16 cellular contexts compared by ENCODE assay signal in genomic region chr6:106170030-106170791, GRCh38.
"Had no signal": no experiment of that assay in that cellular context is flagged by ENCODE, and none has a peak within 500 bp of the region (broad histone marks: within the 10 kb centered on the region; RNA-seq: fewer than 3 reads in every experiment).

No MANE protein-coding gene starts in this region.

- H3K9me3 Mint-ChIP-seq: T-helper 1 cell treated with Interleukin-12 subunit alpha and Interleukin-12 subunit beta and Interleukin-4 antibody, amounts not matched to agents 30 μg/mL and 1 μg/mL, for 36 hours had no signal

- H3K27ac Mint-ChIP-seq: naive thymus-derived CD4-positive, alpha-beta T cell; T-helper 1 cell treated with Interleukin-12 subunit alpha and Interleukin-12 subunit beta and Interleukin-4 antibody, amounts not matched to agents 30 μg/mL and 1 μg/mL, for 36 hours; type B pancreatic cell had no signal

- H3K27me3 Mint-ChIP-seq: naive thymus-derived CD4-positive, alpha-beta T cell; type B pancreatic cell had no signal

- DNase-seq: activated CD4-positive, alpha-beta T cell treated with anti-CD3 and anti-CD28 coated beads for 48 hours; activated effector memory CD4-positive, alpha-beta T cell treated with Interleukin-2 at 50 U/mL for 16 hours; activated naive CD4-positive, alpha-beta T cell treated with anti-CD3 and anti-CD28 coated beads, Interleukin-2, amount 50 U/mL, for 16 hours; amniotic stem cell; caudate nucleus; colonic mucosa; esophagus squamous epithelium; kidney; left lung; mucosa of descending colon; naive thymus-derived CD4-positive, alpha-beta T cell; retina; stimulated activated CD4-positive, alpha-beta T cell treated with anti-CD3 and anti-CD28 coated beads, Interleukin-2, amount 100 ng/mL, for 48 hours; stimulated activated naive CD4-positive, alpha-beta T cell had no signal

- H3K4me3 Mint-ChIP-seq: naive thymus-derived CD4-positive, alpha-beta T cell; T-helper 1 cell treated with Interleukin-12 subunit alpha and Interleukin-12 subunit beta and Interleukin-4 antibody, amounts not matched to agents 30 μg/mL and 1 μg/mL, for 36 hours; type B pancreatic cell had no signal

- ATAC-seq: left lung; mucosa of descending colon; naive thymus-derived CD4-positive, alpha-beta T cell had no signal
